Comparison of ENCODE assay signal across 1 cellular context in genomic region chr2:134411279-134411827, GRCh38.
TF ChIP-seq lines count a peak whose summit lies in the region.

No MANE protein-coding gene starts in this region.

TF ChIP-seq in HepG2, 621 proteins besides CTCF, POLR2A, EP300 and RAD21 (continued from another document):
- TF ChIP-seq RFX3 (CRISPR knock-in tag; IDR thresholded peaks at IDR 0.05) (no peak), ZNF263 (CRISPR knock-in tag; IDR thresholded peaks at IDR 0.05) (no peak), HMGA1 (CRISPR knock-in tag; conservative IDR thresholded peaks at IDR 0.05) (no peak), ZNF124 (CRISPR knock-in tag; IDR thresholded peaks at IDR 0.05) (no peak), GPBP1L1 (CRISPR knock-in tag; IDR thresholded peaks at IDR 0.05) (no peak), ZNF816 (CRISPR knock-in tag; IDR thresholded peaks at IDR 0.05; ENCODE audit: borderline replicate concordance) (no peak), ZFP91 (CRISPR knock-in tag; IDR thresholded peaks at IDR 0.05; ENCODE audit: borderline replicate concordance) (no peak), ZNF234 (CRISPR knock-in tag; conservative IDR thresholded peaks at IDR 0.05) (no peak), JUNB (CRISPR knock-in tag; IDR thresholded peaks at IDR 0.05; ENCODE audit: borderline replicate concordance) (no peak), ZNF572 (CRISPR knock-in tag; IDR thresholded peaks at IDR 0.05) (no peak), ZNF431 (CRISPR knock-in tag; IDR thresholded peaks at IDR 0.05; ENCODE audit: borderline replicate concordance, low read depth) (no peak), ZNF34 (CRISPR knock-in tag; IDR thresholded peaks at IDR 0.05; ENCODE audit: borderline replicate concordance) (no peak), HNRNPLL (IDR thresholded peaks at IDR 0.05; ENCODE audit: low read depth, low read length, poor library complexity, severe bottlenecking) (no peak), ZNF468 (CRISPR knock-in tag; IDR thresholded peaks at IDR 0.05) (no peak), SRY (CRISPR knock-in tag; IDR thresholded peaks at IDR 0.05) (no peak), LRRFIP1 (CRISPR knock-in tag; conservative IDR thresholded peaks at IDR 0.05) (no peak), SIN3B (IDR thresholded peaks at IDR 0.05; ENCODE audit: low read length) (no peak), ZMYM3 (CRISPR knock-in tag; IDR thresholded peaks at IDR 0.05) (no peak)
- TF ChIP-seq, protein P1, sequence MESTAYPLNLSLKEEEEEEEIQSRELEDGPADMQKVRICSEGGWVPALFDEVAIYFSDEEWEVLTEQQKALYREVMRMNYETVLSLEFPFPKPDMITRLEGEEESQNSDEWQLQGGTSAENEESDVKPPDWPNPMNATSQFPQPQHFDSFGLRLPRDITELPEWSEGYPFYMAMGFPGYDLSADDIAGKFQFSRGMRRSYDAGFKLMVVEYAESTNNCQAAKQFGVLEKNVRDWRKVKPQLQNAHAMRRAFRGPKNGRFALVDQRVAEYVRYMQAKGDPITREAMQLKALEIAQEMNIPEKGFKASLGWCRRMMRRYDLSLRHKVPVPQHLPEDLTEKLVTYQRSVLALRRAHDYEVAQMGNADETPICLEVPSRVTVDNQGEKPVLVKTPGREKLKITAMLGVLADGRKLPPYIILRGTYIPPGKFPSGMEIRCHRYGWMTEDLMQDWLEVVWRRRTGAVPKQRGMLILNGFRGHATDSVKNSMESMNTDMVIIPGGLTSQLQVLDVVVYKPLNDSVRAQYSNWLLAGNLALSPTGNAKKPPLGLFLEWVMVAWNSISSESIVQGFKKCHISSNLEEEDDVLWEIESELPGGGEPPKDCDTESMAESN (CRISPR knock-in tag; conservative IDR thresholded peaks at IDR 0.05): no peak
- TF ChIP-seq, protein P2, sequence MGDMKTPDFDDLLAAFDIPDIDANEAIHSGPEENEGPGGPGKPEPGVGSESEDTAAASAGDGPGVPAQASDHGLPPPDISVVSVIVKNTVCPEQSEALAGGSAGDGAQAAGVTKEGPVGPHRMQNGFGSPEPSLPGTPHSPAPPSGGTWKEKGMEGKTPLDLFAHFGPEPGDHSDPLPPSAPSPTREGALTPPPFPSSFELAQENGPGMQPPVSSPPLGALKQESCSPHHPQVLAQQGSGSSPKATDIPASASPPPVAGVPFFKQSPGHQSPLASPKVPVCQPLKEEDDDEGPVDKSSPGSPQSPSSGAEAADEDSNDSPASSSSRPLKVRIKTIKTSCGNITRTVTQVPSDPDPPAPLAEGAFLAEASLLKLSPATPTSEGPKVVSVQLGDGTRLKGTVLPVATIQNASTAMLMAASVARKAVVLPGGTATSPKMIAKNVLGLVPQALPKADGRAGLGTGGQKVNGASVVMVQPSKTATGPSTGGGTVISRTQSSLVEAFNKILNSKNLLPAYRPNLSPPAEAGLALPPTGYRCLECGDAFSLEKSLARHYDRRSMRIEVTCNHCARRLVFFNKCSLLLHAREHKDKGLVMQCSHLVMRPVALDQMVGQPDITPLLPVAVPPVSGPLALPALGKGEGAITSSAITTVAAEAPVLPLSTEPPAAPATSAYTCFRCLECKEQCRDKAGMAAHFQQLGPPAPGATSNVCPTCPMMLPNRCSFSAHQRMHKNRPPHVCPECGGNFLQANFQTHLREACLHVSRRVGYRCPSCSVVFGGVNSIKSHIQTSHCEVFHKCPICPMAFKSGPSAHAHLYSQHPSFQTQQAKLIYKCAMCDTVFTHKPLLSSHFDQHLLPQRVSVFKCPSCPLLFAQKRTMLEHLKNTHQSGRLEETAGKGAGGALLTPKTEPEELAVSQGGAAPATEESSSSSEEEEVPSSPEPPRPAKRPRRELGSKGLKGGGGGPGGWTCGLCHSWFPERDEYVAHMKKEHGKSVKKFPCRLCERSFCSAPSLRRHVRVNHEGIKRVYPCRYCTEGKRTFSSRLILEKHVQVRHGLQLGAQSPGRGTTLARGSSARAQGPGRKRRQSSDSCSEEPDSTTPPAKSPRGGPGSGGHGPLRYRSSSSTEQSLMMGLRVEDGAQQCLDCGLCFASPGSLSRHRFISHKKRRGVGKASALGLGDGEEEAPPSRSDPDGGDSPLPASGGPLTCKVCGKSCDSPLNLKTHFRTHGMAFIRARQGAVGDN (CRISPR knock-in tag; IDR thresholded peaks at IDR 0.05): no peak
- TF ChIP-seq, protein P3, sequence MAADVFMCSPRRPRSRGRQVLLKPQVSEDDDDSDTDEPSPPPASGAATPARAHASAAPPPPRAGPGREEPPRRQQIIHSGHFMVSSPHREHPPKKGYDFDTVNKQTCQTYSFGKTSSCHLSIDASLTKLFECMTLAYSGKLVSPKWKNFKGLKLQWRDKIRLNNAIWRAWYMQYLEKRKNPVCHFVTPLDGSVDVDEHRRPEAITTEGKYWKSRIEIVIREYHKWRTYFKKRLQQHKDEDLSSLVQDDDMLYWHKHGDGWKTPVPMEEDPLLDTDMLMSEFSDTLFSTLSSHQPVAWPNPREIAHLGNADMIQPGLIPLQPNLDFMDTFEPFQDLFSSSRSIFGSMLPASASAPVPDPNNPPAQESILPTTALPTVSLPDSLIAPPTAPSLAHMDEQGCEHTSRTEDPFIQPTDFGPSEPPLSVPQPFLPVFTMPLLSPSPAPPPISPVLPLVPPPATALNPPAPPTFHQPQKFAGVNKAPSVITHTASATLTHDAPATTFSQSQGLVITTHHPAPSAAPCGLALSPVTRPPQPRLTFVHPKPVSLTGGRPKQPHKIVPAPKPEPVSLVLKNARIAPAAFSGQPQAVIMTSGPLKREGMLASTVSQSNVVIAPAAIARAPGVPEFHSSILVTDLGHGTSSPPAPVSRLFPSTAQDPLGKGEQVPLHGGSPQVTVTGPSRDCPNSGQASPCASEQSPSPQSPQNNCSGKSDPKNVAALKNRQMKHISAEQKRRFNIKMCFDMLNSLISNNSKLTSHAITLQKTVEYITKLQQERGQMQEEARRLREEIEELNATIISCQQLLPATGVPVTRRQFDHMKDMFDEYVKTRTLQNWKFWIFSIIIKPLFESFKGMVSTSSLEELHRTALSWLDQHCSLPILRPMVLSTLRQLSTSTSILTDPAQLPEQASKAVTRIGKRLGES (CRISPR knock-in tag; IDR thresholded peaks at IDR 0.05; ENCODE audit: borderline replicate concordance): no peak
TF ChIP-seq in HepG2: peak in this region for 13.
